Comparison of ENCODE assay signal across 9 cellular contexts in genomic region chr2:175366814-175367213, GRCh38.
A peak's percentile ranks its signal among the peaks of the same experiment; 100 is the strongest.
DNase-seq lines count a peak whose midpoint lies in the region; ATAC-seq, FAIRE-seq and TF ChIP-seq lines count a peak whose summit lies in the region.
"Had no signal": no experiment of that assay in that cellular context is flagged by ENCODE, and none has a peak within 500 bp of the region (broad histone marks: within the 10 kb centered on the region; RNA-seq: fewer than 3 reads in every experiment).

No MANE protein-coding gene starts in this region.

- TF ChIP-seq CTCF in bronchial epithelial cell (IDR thresholded peaks at IDR 0.05; ENCODE audit: insufficient read depth, low read length, severe bottlenecking): peak; percentile 68
- TF ChIP-seq CTCF in left lung (IDR thresholded peaks at IDR 0.05): peak; percentile 60 to 66
- TF ChIP-seq CTCF in transverse colon (IDR thresholded peaks at IDR 0.05): peak; percentile 43 to 67 (median 61)

- 0 to 2% methylated on average over 7 of the region's 7 CpGs for WGBS in transverse colon (ENCODE audit: low coverage in 1 of 2), 2 donors

- no peak overlapping the region for H3K4me2 ChIP-seq in Karpas-422 (ENCODE audit: low read depth, low read length, poor library complexity, severe bottlenecking)

- H4K20me1 ChIP-seq in Karpas-422 (ENCODE audit: insufficient read depth, low read depth, low read length): no peaks in the 10 kb centered on the region

- H3K4me3 ChIP-seq in Karpas-422 (ENCODE audit: low read length) (no peak overlapping the region), bronchial epithelial cell (ENCODE audit: low read depth, low read length) (no peak overlapping the region), left lung (no peak overlapping the region), transverse colon (no peak overlapping the region)

- DNase-seq in Caki2 (ENCODE audit: low read depth): peak; percentile 34
- peak; percentile 80 for DNase-seq in Karpas-422
- DNase-seq in OCI-M1 (lab: John Stamatoyannopoulos, UW): peak; percentile 72
- DNase-seq in bronchial epithelial cell (ENCODE audit: low read depth): peak; percentile 44
- no peak for DNase-seq in left lung
- DNase-seq in transverse colon: peak; percentile 10
- no peak for DNase-seq in GM19238 (ENCODE audit: insufficient read length, low spot score)

- H2AFZ ChIP-seq in Karpas-422 (ENCODE audit: low read length): no peak overlapping the region

- no peak for TF ChIP-seq EP300 in transverse colon (IDR thresholded peaks at IDR 0.05; ENCODE audit: low read depth)

- H3K9me2 ChIP-seq in Karpas-422 (replicated peaks; ENCODE audit: insufficient read depth, low read length): no peaks in the 10 kb centered on the region

- no peak overlapping the region for H3K27ac ChIP-seq in Karpas-422 (ENCODE audit: low read length)
- no peak overlapping the region for H3K27ac ChIP-seq in left lung
- no peak overlapping the region for H3K27ac ChIP-seq in transverse colon

- H3K27me3 ChIP-seq in Karpas-422 (ENCODE audit: low read length): no peaks in the 10 kb centered on the region
- no peaks in the 10 kb centered on the region for H3K27me3 ChIP-seq in bronchial epithelial cell (ENCODE audit: control insufficient read depth, insufficient read depth, low read length)
- H3K27me3 ChIP-seq in left lung: peaks cover 6 to 24% of the 10 kb centered on the region in 2 donors
- peaks cover 40% of the 10 kb centered on the region for H3K27me3 ChIP-seq in transverse colon

- intact Hi-C loops in left lung (cut with DNase I): loop anchor here in 1 of 2 donors (10.0 kb wide), 1 partner anchor 718 kb away; the partner anchor contains the start of gene EVX2
- intact Hi-C loops in transverse colon (cut with DNase I; ENCODE audit: low total_unique reads): no loop called here

- in situ Hi-C loops in Caki2 (cut with HindIII; ENCODE audit: low pct_unique_long_range_greater_than_20kb, low sequenced_read_pairs): no loop called here
- in situ Hi-C loops in transverse colon (cut with MboI; ENCODE audit: low pct_ligation_motif_present in 1 of 4, low pct_unique_long_range_greater_than_20kb in 1 of 4, low sequenced_read_pairs in 3 of 4): loop anchor here (10.0 to 25.0 kb wide), 4 partner anchors 320 to 728 kb away; partner anchors contain the start of genes HOXD12 (in 3 of the 4), HOXD13 (in 3 of the 4) and EVX2 (in 2 of the 4)

- no peaks in the 10 kb centered on the region for H3K79me2 ChIP-seq in Karpas-422 (ENCODE audit: low read length)

- ATAC-seq in GM19452 (IDR thresholded peaks at IDR 0.05; ENCODE audit: unreplicated experiment) (peak; percentile 66), left lung (peak; percentile 84)
- ATAC-seq: T-cell had no signal

- no peak for FAIRE-seq in bronchial epithelial cell (lab: Jason Lieb, UNC)

- H3K9me3 ChIP-seq in Karpas-422 (ENCODE audit: low read length) (no peaks in the 10 kb centered on the region), left lung (no peaks in the 10 kb centered on the region), transverse colon (no peaks in the 10 kb centered on the region)

- no peak for TF ChIP-seq POLR2A in transverse colon (IDR thresholded peaks at IDR 0.05)

- no peaks in the 10 kb centered on the region for H3K4me1 ChIP-seq in Karpas-422 (ENCODE audit: low read length)
- no peaks in the 10 kb centered on the region for H3K4me1 ChIP-seq in left lung
- peaks cover 0 to 6% (median 0%) of the 10 kb centered on the region in 4 donors for H3K4me1 ChIP-seq in transverse colon

- H3K9ac ChIP-seq in Karpas-422 (ENCODE audit: low read length): no peak overlapping the region

- H3K36me3 ChIP-seq in Karpas-422 (ENCODE audit: insufficient read depth, low read length) (no peaks in the 10 kb centered on the region), bronchial epithelial cell (ENCODE audit: control insufficient read depth, insufficient read depth, low read length) (no peaks in the 10 kb centered on the region), left lung (no peaks in the 10 kb centered on the region), transverse colon (no peaks in the 10 kb centered on the region)

Comparison
In these comparisons a context has a peak if more than half of its experiments do, and no peak if none do; other contexts are left out.
1. DNase-seq: peak in Caki2 (single experiment), Karpas-422 (single experiment), OCI-M1 (single experiment), bronchial epithelial cell (single experiment) and transverse colon (single experiment); none in left lung (0 of 2) and GM19238 (single experiment).
2. Peak in every context shown above with its lines, with median percentiles within 50 percentile points of each other: CTCF ChIP-seq.